In the genomic region with DNA sequence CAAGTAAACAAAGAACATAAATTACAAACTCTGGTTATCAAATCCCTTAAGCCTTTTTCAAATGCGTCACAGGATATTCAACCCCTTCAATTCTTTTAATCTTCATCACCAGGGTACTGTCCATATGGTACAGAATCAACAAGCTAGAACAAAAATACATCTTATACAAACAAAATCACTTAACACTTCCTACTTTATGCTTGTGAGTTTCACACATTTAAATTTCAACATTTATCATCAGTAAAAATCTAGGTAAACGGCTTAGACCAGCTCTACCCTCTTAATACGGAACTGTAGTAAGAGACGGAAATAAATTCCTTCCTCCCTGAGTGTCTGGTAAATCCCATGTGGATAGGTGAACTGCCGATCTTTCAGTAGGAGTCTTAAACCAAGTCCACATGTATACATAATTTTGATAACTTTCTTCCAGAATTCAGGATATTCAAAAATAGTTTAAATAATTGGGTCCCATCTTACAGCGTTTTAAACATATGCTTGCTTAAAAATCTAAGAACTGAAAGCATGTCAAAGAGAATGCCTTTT, we compare ENCODE assay signal across 11 cellular contexts. TPM values are rescaled to one million over a fixed set of nuclear protein-coding genes. Genes with fewer than 3 reads are reported as not detected.
DNase-seq lines count a peak whose midpoint lies in the region; ATAC-seq, FAIRE-seq and TF ChIP-seq lines count a peak whose summit lies in the region.
"Had no signal": no experiment of that assay in that cellular context is flagged by ENCODE, and none has a peak within 500 bp of the region (broad histone marks: within the 10 kb centered on the region; RNA-seq: fewer than 3 reads in every experiment).

No MANE protein-coding gene starts in this region.

- peaks cover 5% of the 10 kb centered on the region for H3K9me3 Mint-ChIP-seq in progenitor cell of endocrine pancreas (ENCODE audit: low read depth)
- H3K9me3 Mint-ChIP-seq: activated naive CD4-positive, alpha-beta T cell treated with anti-CD3 and anti-CD28 coated beads, Interleukin-2, amount 50 U/mL, for 72 hours; effector memory CD8-positive, alpha-beta T cell had no signal

- H3K4me3 ChIP-seq in epithelial cell of esophagus (ENCODE audit: low read length), result peak overlapping the region; percentile 2

- DNase-seq in GM19239 (ENCODE audit: insufficient read length, low spot score), result no peak
- DNase-seq in NCI-H82 (lab: John Stamatoyannopoulos, UW), result peak; percentile 91
- DNase-seq in epithelial cell of esophagus (ENCODE audit: low read depth), result peak; percentile 14
- no peak for DNase-seq in progenitor cell of endocrine pancreas (ENCODE audit: low spot score, unreplicated experiment)
- no peak for DNase-seq in omental fat pad (ENCODE audit: low spot score)
- no peak for DNase-seq in RCC 7860 (ENCODE audit: low spot score)
- DNase-seq in GF-D8 (lab: John Stamatoyannopoulos, UW), result no peak
- no peak for DNase-seq in stimulated activated CD4-positive, alpha-beta T cell treated with anti-CD3 and anti-CD28 coated beads, Interleukin-2, amount 100 ng/mL, for 24 hours
- DNase-seq: effector memory CD8-positive, alpha-beta T cell; naive B cell had no signal

- H3K36me3 Mint-ChIP-seq in progenitor cell of endocrine pancreas (ENCODE audit: insufficient read depth), result peaks cover 2% of the 10 kb centered on the region

- no peak overlapping the region for H3K27ac Mint-ChIP-seq in progenitor cell of endocrine pancreas
- H3K27ac Mint-ChIP-seq: effector memory CD8-positive, alpha-beta T cell had no signal

- H3K27me3 Mint-ChIP-seq in progenitor cell of endocrine pancreas, result peaks cover 19% of the 10 kb centered on the region

- peak overlapping the region; percentile 88 for H3K4me3 Mint-ChIP-seq in progenitor cell of endocrine pancreas (ENCODE audit: low read depth)

- peak; percentile 8 for FAIRE-seq in GM19239 (lab: Jason Lieb, UNC)
- no peak for FAIRE-seq in RCC 7860 (lab: Jason Lieb, UNC)

- no peak for ATAC-seq in omental fat pad (ENCODE audit: low FRiP score)

- no peak for TF ChIP-seq CTCF in epithelial cell of esophagus (IDR thresholded peaks at IDR 0.05; ENCODE audit: insufficient read depth, low read depth, low read length, missing control alignments)
- TF ChIP-seq CTCF in progenitor cell of endocrine pancreas (IDR thresholded peaks at IDR 0.05; ENCODE audit: unreplicated experiment), result no peak
- no peak for TF ChIP-seq CTCF in omental fat pad (IDR thresholded peaks at IDR 0.05)

- peaks cover 6% of the 10 kb centered on the region for H3K4me1 Mint-ChIP-seq in progenitor cell of endocrine pancreas (ENCODE audit: low read depth)

RNA-seq across cellular contexts. Expression of a gene that starts 1.0 kb away (rescaled TPM):
- total RNA-seq in progenitor cell of endocrine pancreas, result 7.3 and 8.2 TPM in 2 replicates
- 1 to 10 TPM in 1 of 4 donors, under 1 TPM in 3; 0.19 to 1.1 (median 0.43) TPM for total RNA-seq in omental fat pad

RNA-seq across cellular contexts. Expression of a gene that starts 58.2 kb away (rescaled TPM):
- total RNA-seq in progenitor cell of endocrine pancreas, result 18.6 and 20.2 TPM in 2 replicates
- 10 to 100 TPM; 15.7 to 31.5 (median 22.5) TPM for total RNA-seq in omental fat pad

RNA-seq across cellular contexts. Expression of a gene that starts 58.6 kb away (rescaled TPM):
- total RNA-seq in progenitor cell of endocrine pancreas (32.7 and 39.4 TPM in 2 replicates), omental fat pad (10 to 100 TPM in 1 of 4 donors, 1 to 10 TPM in 3; 9.0 to 16.8 (median 9.3) TPM)

RNA-seq across cellular contexts. Expression of a gene that starts 59.5 kb away (rescaled TPM):
- total RNA-seq in progenitor cell of endocrine pancreas (18.1 and 19.5 TPM in 2 replicates), omental fat pad (100 to 1,000 TPM in 2 of 4 donors, 10 to 100 TPM in 2; 48.8 to 195 (median 96.0) TPM)

Comparison
In these comparisons a context has a peak if more than half of its experiments do, and no peak if none do; other contexts are left out.
1. DNase-seq: peak in NCI-H82 (single experiment) and epithelial cell of esophagus (single experiment); none in GM19239 (single experiment), progenitor cell of endocrine pancreas (single experiment), omental fat pad (single experiment), RCC 7860 (single experiment), GF-D8 (single experiment) and stimulated activated CD4-positive, alpha-beta T cell treated with anti-CD3 and anti-CD28 coated beads, Interleukin-2, amount 100 ng/mL, for 24 hours (0 of 2).